13 cellular contexts compared by ENCODE assay signal in the genomic region with DNA sequence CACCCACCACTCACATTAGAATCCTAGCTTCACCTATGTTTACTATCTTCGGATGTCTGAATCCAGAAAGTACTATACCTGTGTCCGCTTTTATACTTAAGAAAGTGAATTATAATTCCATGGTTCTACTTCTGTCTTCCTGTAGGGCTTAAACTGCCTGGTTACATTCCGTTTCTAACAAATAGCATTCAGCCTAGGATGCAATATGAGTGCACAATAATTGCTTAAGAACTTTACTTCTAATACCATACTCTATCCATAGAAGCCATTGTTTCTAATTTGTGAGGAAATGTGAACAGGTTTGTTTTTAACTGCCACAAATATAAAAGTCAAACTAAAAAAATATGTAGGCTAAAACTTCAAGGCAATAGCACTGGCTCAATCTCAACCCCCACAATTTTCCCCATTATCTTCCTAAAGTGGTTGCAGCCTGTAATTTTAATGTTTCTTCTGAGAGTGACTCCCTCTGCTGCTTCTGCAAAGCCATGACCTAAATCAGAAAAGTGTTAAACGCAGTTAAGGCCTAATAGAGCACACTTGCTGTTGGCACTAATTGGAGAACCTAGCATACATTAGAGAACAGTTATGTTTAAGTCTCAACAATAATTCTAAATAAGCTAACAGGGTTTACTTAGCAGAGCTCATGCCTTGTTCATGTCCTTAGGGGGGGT. TPM values are rescaled to one million over a fixed set of nuclear protein-coding genes. Genes with fewer than 3 reads are reported as not detected.
DNase-seq lines count a peak whose midpoint lies in the region; ATAC-seq, FAIRE-seq and TF ChIP-seq lines count a peak whose summit lies in the region.
"Had no signal": no experiment of that assay in that cellular context is flagged by ENCODE, and none has a peak within 500 bp of the region (broad histone marks: within the 10 kb centered on the region; RNA-seq: fewer than 3 reads in every experiment).

No MANE protein-coding gene starts in this region.

- POLR2A ChIA-PET in naive thymus-derived CD4-positive, alpha-beta T cell (lab: Charles Lee), result no interaction called here

- H3K27ac Mint-ChIP-seq in naive thymus-derived CD4-positive, alpha-beta T cell, result no peak overlapping the region
- H3K27ac Mint-ChIP-seq: activated CD4-positive, alpha-beta T cell treated with anti-CD3 and anti-CD28 coated beads, Interleukin-2, amount 10 ng/mL, durations not matched to agents 7 days and 5 days had no signal

- ATAC-seq in naive thymus-derived CD4-positive, alpha-beta T cell, result no peak
- ATAC-seq: A549 had no signal

- CTCF ChIA-PET in naive thymus-derived CD4-positive, alpha-beta T cell (lab: Charles Lee), result no interaction called here

- FAIRE-seq in HTR-8/SVneo (lab: Jason Lieb, UNC), result no peak
- FAIRE-seq: A549 had no signal

- H3K4me3 ChIP-seq in astrocyte of the cerebellum (ENCODE audit: low read depth, low read length) (no peak overlapping the region), thyroid gland (replicated peaks in 1 of 3) (peak overlapping the region in 1 of 3 donors; percentile 8)
- no peak overlapping the region for H3K4me3 ChIP-seq in naive thymus-derived CD4-positive, alpha-beta T cell (ENCODE audit: low read length)
- H3K4me3 ChIP-seq: A549 had no signal

- intact Hi-C loops in thyroid gland (cut with DNase I), result no loop called here
- intact Hi-C loops in naive thymus-derived CD4-positive, alpha-beta T cell (cut with micrococcal nuclease), result loop anchor here (5.0 to 10.0 kb wide), 2 partner anchors 380 to 387 kb away; no protein-coding TSS in a partner anchor

- no peaks in the 10 kb centered on the region for H3K36me3 Mint-ChIP-seq in naive thymus-derived CD4-positive, alpha-beta T cell

- peak; percentile 5 for DNase-seq in DMS53 (lab: John Stamatoyannopoulos, UW)
- no peak for DNase-seq in DMS53 treated with DMSO at 0.1 percent for 48 hours (lab: John Stamatoyannopoulos, UW; ENCODE audit: unreplicated experiment)
- no peak for DNase-seq in astrocyte of the cerebellum (ENCODE audit: low read depth)
- DNase-seq in kidney glomerular epithelial cell (lab: John Stamatoyannopoulos, UW), result peak; percentile 53
- DNase-seq in thyroid gland, result no peak
- no peak for DNase-seq in HTR-8/SVneo (ENCODE audit: insufficient read length, low spot score)
- no peak for DNase-seq in naive thymus-derived CD4-positive, alpha-beta T cell
- DNase-seq in iPS-NIHi7 (ENCODE audit: extremely low spot score), result no peak
- DNase-seq: activated CD4-positive, alpha-beta T cell treated with anti-CD3 and anti-CD28 coated beads, Interleukin-2, amount 10 ng/mL, durations not matched to agents 7 days and 5 days; DMS153; NCI-H1048; NCI-H524 had no signal

- H3K4me1 ChIP-seq in thyroid gland, result peaks cover 21 to 26% of the 10 kb centered on the region in 2 donors
- H3K4me1 ChIP-seq in naive thymus-derived CD4-positive, alpha-beta T cell (ENCODE audit: control insufficient read depth in 2 of 2, insufficient read depth in 2 of 2, low read length in 2 of 2), result no peaks in the 10 kb centered on the region

- TF ChIP-seq POLR2A in thyroid gland (IDR thresholded peaks at IDR 0.05), result no peak

- H3K27ac ChIP-seq in thyroid gland, result peak overlapping the region; percentile 89 to 99 (median 96)
- H3K27ac ChIP-seq in naive thymus-derived CD4-positive, alpha-beta T cell (ENCODE audit: low read depth, low read length), result no peak overlapping the region
- H3K27ac ChIP-seq: A549 had no signal

- WGBS in thyroid gland, 2 donors, result 41 to 58% methylated on average over 4 of the region's 4 CpGs

- H3K27me3 Mint-ChIP-seq in naive thymus-derived CD4-positive, alpha-beta T cell, result peaks cover 37 to 48% (median 40%) of the 10 kb centered on the region in 5 donors

- no peaks in the 10 kb centered on the region for H3K27me3 ChIP-seq in thyroid gland
- H3K27me3 ChIP-seq in naive thymus-derived CD4-positive, alpha-beta T cell (ENCODE audit: control insufficient read depth in 2 of 2, insufficient read depth in 2 of 2, low read length in 2 of 2), result no peaks in the 10 kb centered on the region

- H3K9me3 ChIP-seq in thyroid gland, result no peaks in the 10 kb centered on the region
- H3K9me3 ChIP-seq in naive thymus-derived CD4-positive, alpha-beta T cell (ENCODE audit: control insufficient read depth in 2 of 3, low read length in 3 of 3), result no peaks in the 10 kb centered on the region
- H3K9me3 ChIP-seq: A549 had no signal

- in situ Hi-C loops in astrocyte of the cerebellum (cut with HindIII; ENCODE audit: low sequenced_read_pairs), result no loop called here

- H3K9me3 Mint-ChIP-seq in naive thymus-derived CD4-positive, alpha-beta T cell, result peaks cover 0 to 5% (median 0%) of the 10 kb centered on the region in 11 donors
- H3K9me3 Mint-ChIP-seq: activated CD4-positive, alpha-beta T cell treated with anti-CD3 and anti-CD28 coated beads, Interleukin-2, amount 10 ng/mL, durations not matched to agents 7 days and 5 days had no signal

- peaks cover 0 to 14% (median 8%) of the 10 kb centered on the region in 7 donors for H3K4me1 Mint-ChIP-seq in naive thymus-derived CD4-positive, alpha-beta T cell

- no peaks in the 10 kb centered on the region for H3K36me3 ChIP-seq in thyroid gland
- no peaks in the 10 kb centered on the region for H3K36me3 ChIP-seq in naive thymus-derived CD4-positive, alpha-beta T cell (ENCODE audit: control insufficient read depth in 2 of 3, insufficient read depth in 3 of 3, low read length in 3 of 3)

- H3K4me3 Mint-ChIP-seq in naive thymus-derived CD4-positive, alpha-beta T cell, result no peak overlapping the region
- H3K4me3 Mint-ChIP-seq: activated CD4-positive, alpha-beta T cell treated with anti-CD3 and anti-CD28 coated beads, Interleukin-2, amount 10 ng/mL, durations not matched to agents 7 days and 5 days had no signal

- TF ChIP-seq CTCF in astrocyte of the cerebellum (IDR thresholded peaks at IDR 0.05; ENCODE audit: low read depth, low read length, missing control alignments), result peak; percentile 47
- TF ChIP-seq CTCF in thyroid gland (IDR thresholded peaks at IDR 0.05), result peak in 4 of 6 experiments; percentile 7 to 64 (median 42)

RNA-seq across cellular contexts. Expression of a gene that starts 4.2 kb away (rescaled TPM):
- 10 to 100 TPM; 27.1 to 72.0 (median 59.0) TPM for total RNA-seq in thyroid gland
- not detected for total RNA-seq in naive thymus-derived CD4-positive, alpha-beta T cell
- not detected for polyA plus RNA-seq in naive thymus-derived CD4-positive, alpha-beta T cell
- total RNA-seq: activated CD4-positive, alpha-beta T cell treated with anti-CD3 and anti-CD28 coated beads, Interleukin-2, amount 10 ng/mL, durations not matched to agents 7 days and 5 days had no signal

Comparison
In these comparisons a context has a peak if more than half of its experiments do, and no peak if none do; other contexts are left out.
1. DNase-seq: peak in DMS53 (single experiment) and kidney glomerular epithelial cell (single experiment); none in DMS53 treated with DMSO at 0.1 percent for 48 hours (single experiment), astrocyte of the cerebellum (single experiment), thyroid gland (0 of 2), HTR-8/SVneo (single experiment), naive thymus-derived CD4-positive, alpha-beta T cell (0 of 9) and iPS-NIHi7 (single experiment).
2. RNA of a gene that starts 4.2 kb away (total RNA-seq): 27.1 to 72.0 TPM in thyroid gland; not detected in naive thymus-derived CD4-positive, alpha-beta T cell; every median in the first group is over 10 times any median in the second.